17 cellular contexts compared by ENCODE assay signal in genomic region chr17:34275881-34276280, GRCh38. TPM values are rescaled to one million over a fixed set of nuclear protein-coding genes. Genes with fewer than 3 reads are reported as not detected.
DNase-seq lines count a peak whose midpoint lies in the region; ATAC-seq, FAIRE-seq and TF ChIP-seq lines count a peak whose summit lies in the region.
"Had no signal": no experiment of that assay in that cellular context is flagged by ENCODE, and none has a peak within 500 bp of the region (broad histone marks: within the 10 kb centered on the region; RNA-seq: fewer than 3 reads in every experiment).

No MANE protein-coding gene starts in this region.

- H3K27ac Mint-ChIP-seq in astrocyte (ENCODE audit: unreplicated experiment) (no peak overlapping the region), Calu3 (ENCODE audit: unreplicated experiment) (no peak overlapping the region)
- H3K27ac Mint-ChIP-seq: activated T-cell treated with anti-CD3 and anti-CD28 coated beads, Interleukin-2, amount 50 U/mL, for 72 hours; CD4-positive, CD25-positive, alpha-beta regulatory T cell; stimulated activated naive CD8-positive, alpha-beta T cell treated with anti-CD3 and anti-CD28 coated beads, Interleukin-15, Interleukin-2, amounts not matched to agents 100 ng/mL and 50 ng/mL, for 24 hours had no signal

- POLR2A ChIA-PET in HEK293 (lab: Yijun Ruan, JAX) = interaction anchor here (0.5 kb wide), 1 partner anchor 912 kb away, joined by 7 read pairs; no protein-coding TSS in a partner anchor

- H3K79me2 ChIP-seq in astrocyte (ENCODE audit: insufficient read depth, low read length) = no peaks in the 10 kb centered on the region

- H2AFZ ChIP-seq in astrocyte (ENCODE audit: low read depth, low read length) = no peak overlapping the region

- intact Hi-C loops in Calu3 (cut with micrococcal nuclease; ENCODE audit: unreplicated experiment) = no loop called here

- no peak overlapping the region for H3K4me2 ChIP-seq in astrocyte (ENCODE audit: low read length)

- no peak overlapping the region for H3K27ac ChIP-seq in HEK293 (ENCODE audit: extremely low read depth, low read depth, low read length)
- no peak overlapping the region for H3K27ac ChIP-seq in astrocyte (ENCODE audit: low read depth, low read length)

- no peak overlapping the region for H3K4me3 Mint-ChIP-seq in astrocyte (ENCODE audit: unreplicated experiment)
- no peak overlapping the region for H3K4me3 Mint-ChIP-seq in Calu3 (ENCODE audit: low read depth, unreplicated experiment)
- H3K4me3 Mint-ChIP-seq: activated T-cell treated with anti-CD3 and anti-CD28 coated beads, Interleukin-2, amount 50 U/mL, for 72 hours; CD4-positive, CD25-positive, alpha-beta regulatory T cell; stimulated activated naive CD8-positive, alpha-beta T cell treated with anti-CD3 and anti-CD28 coated beads, Interleukin-15, Interleukin-2, amounts not matched to agents 100 ng/mL and 50 ng/mL, for 24 hours had no signal

- no peak for ATAC-seq in HG02763 (IDR thresholded peaks at IDR 0.05; ENCODE audit: unreplicated experiment)
- ATAC-seq in HG03469 (IDR thresholded peaks at IDR 0.05; ENCODE audit: unreplicated experiment) = no peak
- ATAC-seq: activated T-cell treated with anti-CD3 and anti-CD28 coated beads, Interleukin-2, amount 50 U/mL, for 72 hours had no signal

- H3K4me1 ChIP-seq in HEK293 (ENCODE audit: control insufficient read depth, insufficient read depth, low read length) (peaks cover 7% of the 10 kb centered on the region; the same call in 1 of the 2 replicates), astrocyte (ENCODE audit: insufficient read depth, low read length) (peaks cover 3% of the 10 kb centered on the region)

- no peaks in the 10 kb centered on the region for H3K9me3 ChIP-seq in HEK293 (ENCODE audit: control insufficient read depth, insufficient read depth, low read depth, low read length)
- H3K9me3 ChIP-seq in astrocyte (ENCODE audit: insufficient read depth, low read depth, low read length) = no peaks in the 10 kb centered on the region

- no peak overlapping the region for H3K9ac ChIP-seq in astrocyte (ENCODE audit: low read length)

- peak; percentile 59 for DNase-seq in AG08396 (ENCODE audit: low spot score)
- peak; percentile 88 for DNase-seq in astrocyte (ENCODE audit: low read depth)
- DNase-seq in hepatic stellate cell (ENCODE audit: low spot score) = peak; percentile 50
- DNase-seq in HT-29 (ENCODE audit: low spot score) = no peak
- DNase-seq in Calu3 = no peak
- DNase-seq: activated CD4-positive, alpha-beta T cell treated with anti-CD3 and anti-CD28 coated beads for 4 hours; activated T-cell treated with anti-CD3 and anti-CD28 coated beads, Interleukin-2, amount 50 U/mL, for 72 hours; CD4-positive, CD25-positive, alpha-beta regulatory T cell; islet precursor cell; NCI-H1092 treated with DMSO at 0.1 percent for 48 hours; retina had no signal

- no peaks in the 10 kb centered on the region for H3K36me3 ChIP-seq in HEK293 (ENCODE audit: control insufficient read depth in 2 of 2, insufficient read depth in 1 of 2, low read length in 2 of 2)
- H3K36me3 ChIP-seq in astrocyte (ENCODE audit: insufficient read depth, low read length) = no peaks in the 10 kb centered on the region

- H3K9me3 Mint-ChIP-seq in astrocyte (ENCODE audit: unreplicated experiment) = peaks cover 3% of the 10 kb centered on the region
- H3K9me3 Mint-ChIP-seq in Calu3 (ENCODE audit: low read depth, unreplicated experiment) = peaks cover 2% of the 10 kb centered on the region
- H3K9me3 Mint-ChIP-seq: activated T-cell treated with anti-CD3 and anti-CD28 coated beads, Interleukin-2, amount 50 U/mL, for 72 hours; stimulated activated naive CD8-positive, alpha-beta T cell treated with anti-CD3 and anti-CD28 coated beads, Interleukin-15, Interleukin-2, amounts not matched to agents 100 ng/mL and 50 ng/mL, for 24 hours had no signal

- TF ChIP-seq CTCF in HEK293 (tag by site-specific recombination; IDR thresholded peaks at IDR 0.05) (no peak), astrocyte (IDR thresholded peaks at IDR 0.05; ENCODE audit: insufficient read depth, low read depth, low read length) (no peak), Calu3 (IDR thresholded peaks at IDR 0.05; ENCODE audit: unreplicated experiment) (no peak)

- peaks cover 4% of the 10 kb centered on the region for H3K4me1 Mint-ChIP-seq in astrocyte (ENCODE audit: low read depth, unreplicated experiment)
- no peaks in the 10 kb centered on the region for H3K4me1 Mint-ChIP-seq in Calu3 (ENCODE audit: low read depth, unreplicated experiment)
- H3K4me1 Mint-ChIP-seq: CD4-positive, CD25-positive, alpha-beta regulatory T cell had no signal

- no peaks in the 10 kb centered on the region for H4K20me1 ChIP-seq in astrocyte (ENCODE audit: insufficient read depth, low read length)

- no peak overlapping the region for H3K4me3 ChIP-seq in HEK293 (ENCODE audit: low read depth, low read length)
- no peak overlapping the region for H3K4me3 ChIP-seq in astrocyte (ENCODE audit: insufficient read depth, low read depth, low read length)

- FAIRE-seq in astrocyte (lab: Jason Lieb, UNC) = peak; percentile 37

- CTCF ChIA-PET in HEK293 (lab: Yijun Ruan, JAX) (interaction anchor here (0.8 to 3.8 kb wide), 4 partner anchors 21 to 85 kb away, joined by 3 to 22 read pairs (median 4); partner anchors contain the start of gene CCL2), Calu3 (lab: Charles Lee) (no interaction called here)

- no TSS peak for BruUV-seq in Calu3 (replicated peaks; lab: Mats Ljungman, UMichigan)

- peaks cover 2% of the 10 kb centered on the region for H3K27me3 ChIP-seq in astrocyte (ENCODE audit: insufficient read depth, low read length)

- H3K36me3 Mint-ChIP-seq in astrocyte (ENCODE audit: low read depth, unreplicated experiment) (no peaks in the 10 kb centered on the region), Calu3 (ENCODE audit: insufficient read depth, unreplicated experiment) (no peaks in the 10 kb centered on the region)
- H3K36me3 Mint-ChIP-seq: CD4-positive, CD25-positive, alpha-beta regulatory T cell had no signal

- H3K27me3 Mint-ChIP-seq in astrocyte (ENCODE audit: low read depth, unreplicated experiment) (peaks cover 8% of the 10 kb centered on the region), Calu3 (ENCODE audit: unreplicated experiment) (peaks cover 64% of the 10 kb centered on the region)

TF ChIP-seq in HEK293, 187 proteins besides CTCF, POLR2A, EP300 and RAD21:
- TF ChIP-seq HIC1 (tag by site-specific recombination; IDR thresholded peaks at IDR 0.05) (0 out of 2 replicates have a peak, but pooled peaks have one; percentile 30), ZNF274 (IDR thresholded peaks at IDR 0.05; ENCODE audit: low read length) (no peak), ZNF274 (tag by site-specific recombination; IDR thresholded peaks at IDR 0.05; ENCODE audit: borderline replicate concordance) (no peak), ZNF391 (tag by site-specific recombination; IDR thresholded peaks at IDR 0.05; ENCODE audit: borderline replicate concordance, low read depth) (no peak), ZEB2 (tag by site-specific recombination; IDR thresholded peaks at IDR 0.05) (0 out of 2 replicates have a peak, but pooled peaks have one; percentile 24), ZFHX2 (tag by site-specific recombination; conservative IDR thresholded peaks at IDR 0.05) (peak; percentile 24), OSR2 (tag by site-specific recombination; IDR thresholded peaks at IDR 0.05) (0 out of 2 replicates have a peak, but pooled peaks have one; percentile 12), ZNF660 (tag by site-specific recombination; IDR thresholded peaks at IDR 0.05) (0 out of 2 replicates have a peak, but pooled peaks have one; percentile 27), ZNF184 (tag by site-specific recombination; IDR thresholded peaks at IDR 0.05) (0 out of 2 replicates have a peak, but pooled peaks have one; percentile 59), ZNF610 (tag by site-specific recombination; IDR thresholded peaks at IDR 0.05; ENCODE audit: borderline replicate concordance) (no peak), HOXA7 (CRISPR knock-in tag; IDR thresholded peaks at IDR 0.05; ENCODE audit: borderline replicate concordance) (no peak), ZNF629 (tag by site-specific recombination; IDR thresholded peaks at IDR 0.05) (0 out of 2 replicates have a peak, but pooled peaks have one; percentile 22), ZNF843 (tag by site-specific recombination; IDR thresholded peaks at IDR 0.05) (no peak), MYNN (tag by site-specific recombination; IDR thresholded peaks at IDR 0.05; ENCODE audit: borderline replicate concordance) (no peak), ZBTB21 (tag by site-specific recombination; IDR thresholded peaks at IDR 0.05) (peak; percentile 52; the same call in 1 of the 2 replicates)

RNA-seq across cellular contexts. Expression of gene CCL7, which starts 5.9 kb away (rescaled TPM):
- total RNA-seq in astrocyte (not detected in 2 replicates), Calu3 (2022) (not detected in 2 replicates)
- not detected in 2 replicates for total RNA-seq in HT-29 (2014; rRNA removed; shearing (Covaris generic))
- total RNA-seq: activated T-cell treated with anti-CD3 and anti-CD28 coated beads, Interleukin-2, amount 50 U/mL, for 72 hours; cardiac septum; CD4-positive, CD25-positive, alpha-beta regulatory T cell; HT1080 had no signal

RNA-seq across cellular contexts. Expression of gene CCL11, which starts 9.7 kb away (rescaled TPM):
- total RNA-seq in astrocyte (0.26 TPM in 1 of 2 replicates, not detected in the other), Calu3 (2022) (not detected in 2 replicates)
- total RNA-seq in HT-29 (2014; rRNA removed; shearing (Covaris generic)) = not detected in 2 replicates
- total RNA-seq: activated T-cell treated with anti-CD3 and anti-CD28 coated beads, Interleukin-2, amount 50 U/mL, for 72 hours; CD4-positive, CD25-positive, alpha-beta regulatory T cell; HT1080 had no signal

RNA-seq across cellular contexts. Expression of gene CCL2, which starts 20.8 kb away (rescaled TPM):
- 44.1 and 54.2 TPM in 2 replicates for total RNA-seq in astrocyte
- total RNA-seq in HT-29 (2014; rRNA removed; shearing (Covaris generic)) = not detected in 2 replicates
- total RNA-seq in Calu3 (2022) = 1.8 and 6.0 TPM in 2 replicates
- total RNA-seq: CD4-positive, CD25-positive, alpha-beta regulatory T cell had no signal

RNA-seq across cellular contexts. Expression of gene CCL8, which starts 43.4 kb away (rescaled TPM):
- total RNA-seq in astrocyte = not detected in 2 replicates
- not detected in 2 replicates for total RNA-seq in HT-29 (2014; rRNA removed; shearing (Covaris generic))
- total RNA-seq in Calu3 (2022) = not detected in 2 replicates
- total RNA-seq: activated T-cell treated with anti-CD3 and anti-CD28 coated beads, Interleukin-2, amount 50 U/mL, for 72 hours; CD4-positive, CD25-positive, alpha-beta regulatory T cell; HT1080 had no signal

Comparison
In these comparisons a context has a peak if more than half of its experiments do, and no peak if none do; other contexts are left out.
1. DNase-seq: peak in AG08396 (single experiment), astrocyte (single experiment) and hepatic stellate cell (single experiment); none in HT-29 (single experiment) and Calu3 (single experiment).